1 cellular context compared by ENCODE assay signal in genomic region chr1:234538930-234539649, GRCh38.
TF ChIP-seq lines count a peak whose summit lies in the region.

No MANE protein-coding gene starts in this region.

TF ChIP-seq in SK-N-SH, 30 proteins besides CTCF, POLR2A, EP300 and RAD21 (continued from another document):
- TF ChIP-seq REST (IDR thresholded peaks at IDR 0.05; ENCODE audit: low read depth, low read length) (no peak), NRF1 (IDR thresholded peaks at IDR 0.05; ENCODE audit: low read depth, low read length) (no peak), USF1 (IDR thresholded peaks at IDR 0.05; ENCODE audit: borderline replicate concordance, low read depth) (no peak), EZH2phosphoT487 (IDR thresholded peaks at IDR 0.05; ENCODE audit: borderline replicate concordance, low read depth) (no peak), TCF12 (IDR thresholded peaks at IDR 0.05) (no peak), RCOR1 (IDR thresholded peaks at IDR 0.05; ENCODE audit: low read length) (no peak)
- TF ChIP-seq, protein P1, sequence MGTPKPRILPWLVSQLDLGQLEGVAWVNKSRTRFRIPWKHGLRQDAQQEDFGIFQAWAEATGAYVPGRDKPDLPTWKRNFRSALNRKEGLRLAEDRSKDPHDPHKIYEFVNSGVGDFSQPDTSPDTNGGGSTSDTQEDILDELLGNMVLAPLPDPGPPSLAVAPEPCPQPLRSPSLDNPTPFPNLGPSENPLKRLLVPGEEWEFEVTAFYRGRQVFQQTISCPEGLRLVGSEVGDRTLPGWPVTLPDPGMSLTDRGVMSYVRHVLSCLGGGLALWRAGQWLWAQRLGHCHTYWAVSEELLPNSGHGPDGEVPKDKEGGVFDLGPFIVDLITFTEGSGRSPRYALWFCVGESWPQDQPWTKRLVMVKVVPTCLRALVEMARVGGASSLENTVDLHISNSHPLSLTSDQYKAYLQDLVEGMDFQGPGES (IDR thresholded peaks at IDR 0.05; ENCODE audit: low read depth, low read length), result no peak
- TF ChIP-seq, protein P2, sequence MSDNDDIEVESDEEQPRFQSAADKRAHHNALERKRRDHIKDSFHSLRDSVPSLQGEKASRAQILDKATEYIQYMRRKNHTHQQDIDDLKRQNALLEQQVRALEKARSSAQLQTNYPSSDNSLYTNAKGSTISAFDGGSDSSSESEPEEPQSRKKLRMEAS (IDR thresholded peaks at IDR 0.05; ENCODE audit: low read depth), result no peak
TF ChIP-seq in SK-N-SH: peak in this region for 0.
